1 cellular context compared by ENCODE assay signal in the genomic region with DNA sequence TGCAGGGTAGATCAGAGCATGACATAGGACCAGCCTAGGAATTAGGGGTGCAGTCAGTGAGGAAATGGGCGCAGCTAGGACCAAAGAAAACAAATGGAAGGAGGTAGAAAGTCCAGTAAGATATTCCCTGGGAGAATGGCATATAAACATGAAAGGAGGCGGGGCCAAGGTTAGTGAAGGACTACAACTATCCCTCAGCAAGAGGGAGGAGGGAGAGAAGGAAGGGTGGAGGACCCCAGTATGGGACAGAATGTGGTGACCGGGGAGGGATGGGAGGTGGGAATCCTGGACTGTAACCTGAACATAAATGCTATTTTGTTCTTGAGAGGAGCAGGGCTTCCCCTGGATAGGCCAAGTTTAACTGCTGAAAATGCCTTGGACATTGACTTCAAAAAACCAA.
TF ChIP-seq lines count a peak whose summit lies in the region.

No MANE protein-coding gene starts in this region.

TF ChIP-seq in HEK293, 187 proteins besides CTCF, POLR2A, EP300 and RAD21 (continued from another document):
- TF ChIP-seq ZNF404 (tag by site-specific recombination; IDR thresholded peaks at IDR 0.05), result no peak
- no peak for TF ChIP-seq ZNF10 (tag by site-specific recombination; IDR thresholded peaks at IDR 0.05)
- TF ChIP-seq ZNF791 (tag by site-specific recombination; IDR thresholded peaks at IDR 0.05), result no peak
- TF ChIP-seq ZNF155 (tag by site-specific recombination; IDR thresholded peaks at IDR 0.05), result no peak
- TF ChIP-seq, protein P1, sequence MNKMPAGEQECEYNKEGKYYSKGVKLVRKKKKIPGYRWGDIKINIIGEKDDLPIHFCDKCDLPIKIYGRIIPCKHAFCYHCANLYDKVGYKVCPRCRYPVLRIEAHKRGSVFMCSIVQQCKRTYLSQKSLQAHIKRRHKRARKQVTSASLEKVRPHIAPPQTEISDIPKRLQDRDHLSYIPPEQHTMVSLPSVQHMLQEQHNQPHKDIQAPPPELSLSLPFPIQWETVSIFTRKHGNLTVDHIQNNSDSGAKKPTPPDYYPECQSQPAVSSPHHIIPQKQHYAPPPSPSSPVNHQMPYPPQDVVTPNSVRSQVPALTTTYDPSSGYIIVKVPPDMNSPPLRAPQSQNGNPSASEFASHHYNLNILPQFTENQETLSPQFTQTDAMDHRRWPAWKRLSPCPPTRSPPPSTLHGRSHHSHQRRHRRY (tag by site-specific recombination; IDR thresholded peaks at IDR 0.05), result no peak
- TF ChIP-seq ZNF571 (tag by site-specific recombination; IDR thresholded peaks at IDR 0.05), result no peak
- TF ChIP-seq ZNF24 (tag by site-specific recombination; IDR thresholded peaks at IDR 0.05), result no peak
- TF ChIP-seq GLIS1 (tag by site-specific recombination; IDR thresholded peaks at IDR 0.05), result no peak
- TF ChIP-seq, protein P2, sequence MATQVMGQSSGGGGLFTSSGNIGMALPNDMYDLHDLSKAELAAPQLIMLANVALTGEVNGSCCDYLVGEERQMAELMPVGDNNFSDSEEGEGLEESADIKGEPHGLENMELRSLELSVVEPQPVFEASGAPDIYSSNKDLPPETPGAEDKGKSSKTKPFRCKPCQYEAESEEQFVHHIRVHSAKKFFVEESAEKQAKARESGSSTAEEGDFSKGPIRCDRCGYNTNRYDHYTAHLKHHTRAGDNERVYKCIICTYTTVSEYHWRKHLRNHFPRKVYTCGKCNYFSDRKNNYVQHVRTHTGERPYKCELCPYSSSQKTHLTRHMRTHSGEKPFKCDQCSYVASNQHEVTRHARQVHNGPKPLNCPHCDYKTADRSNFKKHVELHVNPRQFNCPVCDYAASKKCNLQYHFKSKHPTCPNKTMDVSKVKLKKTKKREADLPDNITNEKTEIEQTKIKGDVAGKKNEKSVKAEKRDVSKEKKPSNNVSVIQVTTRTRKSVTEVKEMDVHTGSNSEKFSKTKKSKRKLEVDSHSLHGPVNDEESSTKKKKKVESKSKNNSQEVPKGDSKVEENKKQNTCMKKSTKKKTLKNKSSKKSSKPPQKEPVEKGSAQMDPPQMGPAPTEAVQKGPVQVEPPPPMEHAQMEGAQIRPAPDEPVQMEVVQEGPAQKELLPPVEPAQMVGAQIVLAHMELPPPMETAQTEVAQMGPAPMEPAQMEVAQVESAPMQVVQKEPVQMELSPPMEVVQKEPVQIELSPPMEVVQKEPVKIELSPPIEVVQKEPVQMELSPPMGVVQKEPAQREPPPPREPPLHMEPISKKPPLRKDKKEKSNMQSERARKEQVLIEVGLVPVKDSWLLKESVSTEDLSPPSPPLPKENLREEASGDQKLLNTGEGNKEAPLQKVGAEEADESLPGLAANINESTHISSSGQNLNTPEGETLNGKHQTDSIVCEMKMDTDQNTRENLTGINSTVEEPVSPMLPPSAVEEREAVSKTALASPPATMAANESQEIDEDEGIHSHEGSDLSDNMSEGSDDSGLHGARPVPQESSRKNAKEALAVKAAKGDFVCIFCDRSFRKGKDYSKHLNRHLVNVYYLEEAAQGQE (tag by site-specific recombination; IDR thresholded peaks at IDR 0.05), result peak; percentile 42; the same call in 1 of the 2 replicates
- TF ChIP-seq SALL2 (tag by site-specific recombination; IDR thresholded peaks at IDR 0.05; ENCODE audit: borderline replicate concordance), result no peak
- TF ChIP-seq, protein P3, sequence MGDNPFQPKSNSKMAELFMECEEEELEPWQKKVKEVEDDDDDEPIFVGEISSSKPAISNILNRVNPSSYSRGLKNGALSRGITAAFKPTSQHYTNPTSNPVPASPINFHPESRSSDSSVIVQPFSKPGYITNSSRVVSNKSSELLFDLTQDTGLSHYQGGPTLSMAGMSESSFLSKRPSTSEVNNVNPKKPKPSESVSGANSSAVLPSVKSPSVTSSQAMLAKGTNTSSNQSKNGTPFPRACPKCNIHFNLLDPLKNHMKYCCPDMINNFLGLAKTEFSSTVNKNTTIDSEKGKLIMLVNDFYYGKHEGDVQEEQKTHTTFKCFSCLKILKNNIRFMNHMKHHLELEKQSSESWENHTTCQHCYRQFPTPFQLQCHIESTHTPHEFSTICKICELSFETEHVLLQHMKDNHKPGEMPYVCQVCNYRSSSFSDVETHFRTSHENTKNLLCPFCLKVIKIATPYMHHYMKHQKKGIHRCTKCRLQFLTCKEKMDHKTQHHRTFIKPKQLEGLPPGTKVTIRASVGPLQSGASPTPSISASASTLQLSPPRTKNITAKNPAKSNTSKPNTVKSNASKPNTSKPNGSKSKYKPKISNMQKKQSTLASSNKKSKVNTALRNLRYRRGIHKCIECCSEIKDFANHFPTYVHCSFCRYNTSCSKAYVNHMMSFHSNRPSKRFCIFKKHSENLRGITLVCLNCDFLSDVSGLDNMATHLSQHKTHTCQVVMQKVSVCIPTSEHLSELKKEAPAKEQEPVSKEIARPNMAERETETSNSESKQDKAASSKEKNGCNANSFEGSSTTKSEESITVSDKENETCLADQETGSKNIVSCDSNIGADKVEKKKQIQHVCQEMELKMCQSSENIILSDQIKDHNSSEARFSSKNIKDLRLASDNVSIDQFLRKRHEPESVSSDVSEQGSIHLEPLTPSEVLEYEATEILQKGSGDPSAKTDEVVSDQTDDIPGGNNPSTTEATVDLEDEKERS (tag by site-specific recombination; IDR thresholded peaks at IDR 0.05), result no peak
- TF ChIP-seq, protein P4, sequence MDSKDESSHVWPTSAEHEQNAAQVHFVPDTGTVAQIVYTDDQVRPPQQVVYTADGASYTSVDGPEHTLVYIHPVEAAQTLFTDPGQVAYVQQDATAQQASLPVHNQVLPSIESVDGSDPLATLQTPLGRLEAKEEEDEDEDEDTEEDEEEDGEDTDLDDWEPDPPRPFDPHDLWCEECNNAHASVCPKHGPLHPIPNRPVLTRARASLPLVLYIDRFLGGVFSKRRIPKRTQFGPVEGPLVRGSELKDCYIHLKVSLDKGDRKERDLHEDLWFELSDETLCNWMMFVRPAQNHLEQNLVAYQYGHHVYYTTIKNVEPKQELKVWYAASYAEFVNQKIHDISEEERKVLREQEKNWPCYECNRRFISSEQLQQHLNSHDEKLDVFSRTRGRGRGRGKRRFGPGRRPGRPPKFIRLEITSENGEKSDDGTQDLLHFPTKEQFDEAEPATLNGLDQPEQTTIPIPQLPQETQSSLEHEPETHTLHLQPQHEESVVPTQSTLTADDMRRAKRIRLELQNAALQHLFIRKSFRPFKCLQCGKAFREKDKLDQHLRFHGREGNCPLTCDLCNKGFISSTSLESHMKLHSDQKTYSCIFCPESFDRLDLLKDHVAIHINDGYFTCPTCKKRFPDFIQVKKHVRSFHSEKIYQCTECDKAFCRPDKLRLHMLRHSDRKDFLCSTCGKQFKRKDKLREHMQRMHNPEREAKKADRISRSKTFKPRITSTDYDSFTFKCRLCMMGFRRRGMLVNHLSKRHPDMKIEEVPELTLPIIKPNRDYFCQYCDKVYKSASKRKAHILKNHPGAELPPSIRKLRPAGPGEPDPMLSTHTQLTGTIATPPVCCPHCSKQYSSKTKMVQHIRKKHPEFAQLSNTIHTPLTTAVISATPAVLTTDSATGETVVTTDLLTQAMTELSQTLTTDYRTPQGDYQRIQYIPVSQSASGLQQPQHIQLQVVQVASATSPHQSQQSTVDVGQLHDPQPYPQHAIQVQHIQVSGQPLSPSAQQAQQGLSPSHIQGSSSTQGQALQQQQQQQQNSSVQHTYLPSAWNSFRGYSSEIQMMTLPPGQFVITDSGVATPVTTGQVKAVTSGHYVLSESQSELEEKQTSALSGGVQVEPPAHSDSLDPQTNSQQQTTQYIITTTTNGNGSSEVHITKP (tag by site-specific recombination; IDR thresholded peaks at IDR 0.05), result peak; percentile 97
- TF ChIP-seq, protein P5, sequence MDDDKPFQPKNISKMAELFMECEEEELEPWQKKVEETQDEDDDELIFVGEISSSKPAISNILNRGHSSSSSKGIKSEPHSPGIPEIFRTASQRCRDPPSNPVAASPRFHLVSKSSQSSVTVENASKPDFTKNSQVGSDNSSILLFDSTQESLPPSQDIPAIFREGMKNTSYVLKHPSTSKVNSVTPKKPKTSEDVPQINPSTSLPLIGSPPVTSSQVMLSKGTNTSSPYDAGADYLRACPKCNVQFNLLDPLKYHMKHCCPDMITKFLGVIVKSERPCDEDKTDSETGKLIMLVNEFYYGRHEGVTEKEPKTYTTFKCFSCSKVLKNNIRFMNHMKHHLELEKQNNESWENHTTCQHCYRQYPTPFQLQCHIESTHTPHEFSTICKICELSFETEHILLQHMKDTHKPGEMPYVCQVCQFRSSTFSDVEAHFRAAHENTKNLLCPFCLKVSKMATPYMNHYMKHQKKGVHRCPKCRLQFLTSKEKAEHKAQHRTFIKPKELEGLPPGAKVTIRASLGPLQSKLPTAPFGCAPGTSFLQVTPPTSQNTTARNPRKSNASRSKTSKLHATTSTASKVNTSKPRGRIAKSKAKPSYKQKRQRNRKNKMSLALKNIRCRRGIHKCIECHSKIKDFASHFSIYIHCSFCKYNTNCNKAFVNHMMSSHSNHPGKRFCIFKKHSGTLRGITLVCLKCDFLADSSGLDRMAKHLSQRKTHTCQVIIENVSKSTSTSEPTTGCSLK (tag by site-specific recombination; IDR thresholded peaks at IDR 0.05), result no peak
